1 cellular context compared by ENCODE assay signal in genomic region chr11:84261707-84262106, GRCh38.
TF ChIP-seq lines count a peak whose summit lies in the region.

No MANE protein-coding gene starts in this region.

TF ChIP-seq in GM23338, 12 proteins besides CTCF, POLR2A, EP300 and RAD21 (continued from another document):
- TF ChIP-seq ZNF462 (CRISPR knock-in tag; IDR thresholded peaks at IDR 0.05) (no peak), NANOG (IDR thresholded peaks at IDR 0.05; ENCODE audit: borderline replicate concordance) (no peak), ZNF114 (CRISPR knock-in tag; IDR thresholded peaks at IDR 0.05) (no peak), JUNB (IDR thresholded peaks at IDR 0.05; ENCODE audit: unreplicated experiment) (no peak), ETS1 (IDR thresholded peaks at IDR 0.05) (no peak), EZH2 (IDR thresholded peaks at IDR 0.05; ENCODE audit: low read depth, unreplicated experiment) (no peak), EZH2phosphoT487 (IDR thresholded peaks at IDR 0.05; ENCODE audit: unreplicated experiment) (no peak), CREB1 (CRISPR knock-in tag; IDR thresholded peaks at IDR 0.05; ENCODE audit: low read depth) (no peak), ZNF331 (CRISPR knock-in tag; IDR thresholded peaks at IDR 0.05; ENCODE audit: low read depth) (no peak), POLR2AphosphoS5 (IDR thresholded peaks at IDR 0.05; ENCODE audit: low read depth) (no peak)
- TF ChIP-seq, protein P1, sequence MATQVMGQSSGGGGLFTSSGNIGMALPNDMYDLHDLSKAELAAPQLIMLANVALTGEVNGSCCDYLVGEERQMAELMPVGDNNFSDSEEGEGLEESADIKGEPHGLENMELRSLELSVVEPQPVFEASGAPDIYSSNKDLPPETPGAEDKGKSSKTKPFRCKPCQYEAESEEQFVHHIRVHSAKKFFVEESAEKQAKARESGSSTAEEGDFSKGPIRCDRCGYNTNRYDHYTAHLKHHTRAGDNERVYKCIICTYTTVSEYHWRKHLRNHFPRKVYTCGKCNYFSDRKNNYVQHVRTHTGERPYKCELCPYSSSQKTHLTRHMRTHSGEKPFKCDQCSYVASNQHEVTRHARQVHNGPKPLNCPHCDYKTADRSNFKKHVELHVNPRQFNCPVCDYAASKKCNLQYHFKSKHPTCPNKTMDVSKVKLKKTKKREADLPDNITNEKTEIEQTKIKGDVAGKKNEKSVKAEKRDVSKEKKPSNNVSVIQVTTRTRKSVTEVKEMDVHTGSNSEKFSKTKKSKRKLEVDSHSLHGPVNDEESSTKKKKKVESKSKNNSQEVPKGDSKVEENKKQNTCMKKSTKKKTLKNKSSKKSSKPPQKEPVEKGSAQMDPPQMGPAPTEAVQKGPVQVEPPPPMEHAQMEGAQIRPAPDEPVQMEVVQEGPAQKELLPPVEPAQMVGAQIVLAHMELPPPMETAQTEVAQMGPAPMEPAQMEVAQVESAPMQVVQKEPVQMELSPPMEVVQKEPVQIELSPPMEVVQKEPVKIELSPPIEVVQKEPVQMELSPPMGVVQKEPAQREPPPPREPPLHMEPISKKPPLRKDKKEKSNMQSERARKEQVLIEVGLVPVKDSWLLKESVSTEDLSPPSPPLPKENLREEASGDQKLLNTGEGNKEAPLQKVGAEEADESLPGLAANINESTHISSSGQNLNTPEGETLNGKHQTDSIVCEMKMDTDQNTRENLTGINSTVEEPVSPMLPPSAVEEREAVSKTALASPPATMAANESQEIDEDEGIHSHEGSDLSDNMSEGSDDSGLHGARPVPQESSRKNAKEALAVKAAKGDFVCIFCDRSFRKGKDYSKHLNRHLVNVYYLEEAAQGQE (IDR thresholded peaks at IDR 0.05; ENCODE audit: unreplicated experiment): no peak
